In genomic region chr3:48635222-48636021, GRCh38 we compare ENCODE assay signal across 8 cellular contexts. TPM values are rescaled to one million over a fixed set of nuclear protein-coding genes. Genes with fewer than 3 reads are reported as not detected.
DNase-seq lines count a peak whose midpoint lies in the region; ATAC-seq, FAIRE-seq and TF ChIP-seq lines count a peak whose summit lies in the region.

A gene with protein sequence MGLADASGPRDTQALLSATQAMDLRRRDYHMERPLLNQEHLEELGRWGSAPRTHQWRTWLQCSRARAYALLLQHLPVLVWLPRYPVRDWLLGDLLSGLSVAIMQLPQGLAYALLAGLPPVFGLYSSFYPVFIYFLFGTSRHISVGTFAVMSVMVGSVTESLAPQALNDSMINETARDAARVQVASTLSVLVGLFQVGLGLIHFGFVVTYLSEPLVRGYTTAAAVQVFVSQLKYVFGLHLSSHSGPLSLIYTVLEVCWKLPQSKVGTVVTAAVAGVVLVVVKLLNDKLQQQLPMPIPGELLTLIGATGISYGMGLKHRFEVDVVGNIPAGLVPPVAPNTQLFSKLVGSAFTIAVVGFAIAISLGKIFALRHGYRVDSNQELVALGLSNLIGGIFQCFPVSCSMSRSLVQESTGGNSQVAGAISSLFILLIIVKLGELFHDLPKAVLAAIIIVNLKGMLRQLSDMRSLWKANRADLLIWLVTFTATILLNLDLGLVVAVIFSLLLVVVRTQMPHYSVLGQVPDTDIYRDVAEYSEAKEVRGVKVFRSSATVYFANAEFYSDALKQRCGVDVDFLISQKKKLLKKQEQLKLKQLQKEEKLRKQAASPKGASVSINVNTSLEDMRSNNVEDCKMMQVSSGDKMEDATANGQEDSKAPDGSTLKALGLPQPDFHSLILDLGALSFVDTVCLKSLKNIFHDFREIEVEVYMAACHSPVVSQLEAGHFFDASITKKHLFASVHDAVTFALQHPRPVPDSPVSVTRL (minus strand): TSS chr3:48635461. CDS start chr3:48635393, 68 bp downstream.

- H3K4me1 Mint-ChIP-seq in activated T-helper 2 cell treated with anti-CD3 and anti-CD28 coated beads, Interferon-gamma antibody, Interleukin-2, Interleukin-4, amounts not matched to agents 10 μg/mL and 5 μg/mL and 100 μg/mL, durations not matched to agents 14 hours and 24 hours and 36 hours (ENCODE audit: low read depth): peaks cover 21% of the 10 kb centered on the region
- H3K4me1 Mint-ChIP-seq in natural killer cell treated with Interleukin-12 subunit alpha and Interleukin-12 subunit beta and Interleukin-15 and Interleukin-18, amount 100 ng/mL, for 72 hours (ENCODE audit: low read depth in 2 of 2): peaks cover 7 to 9% of the 10 kb centered on the region in 2 donors

- H3K36me3 ChIP-seq in RWPE2 (ENCODE audit: low read depth): peaks cover 40% of the 10 kb centered on the region

- TF ChIP-seq POLR2A in H54 (IDR thresholded peaks at IDR 0.05; ENCODE audit: low read depth, low read length): peak; percentile 78

- no peaks in the 10 kb centered on the region for H3K27me3 ChIP-seq in RWPE2 (ENCODE audit: insufficient read depth, poor library complexity, severe bottlenecking)

- peak within 1 kb of the TSS; percentile 87 for H3K27ac Mint-ChIP-seq in activated T-helper 2 cell treated with anti-CD3 and anti-CD28 coated beads, Interferon-gamma antibody, Interleukin-2, Interleukin-4, amounts not matched to agents 10 μg/mL and 5 μg/mL and 100 μg/mL, durations not matched to agents 14 hours and 24 hours and 36 hours
- peak within 1 kb of the TSS in 1 of 2 donors; percentile 72 for H3K27ac Mint-ChIP-seq in natural killer cell treated with Interleukin-12 subunit alpha and Interleukin-12 subunit beta and Interleukin-15 and Interleukin-18, amount 100 ng/mL, for 72 hours

- peak within 1 kb of the TSS; percentile 81 for H3K4me3 ChIP-seq in RWPE2 (ENCODE audit: severe bottlenecking)

- DNase-seq in ELR (ENCODE audit: low read depth) (peak; percentile 96), H54 (ENCODE audit: insufficient read length, low spot score) (peak; percentile 99), LoVo (ENCODE audit: low spot score) (peak; percentile 93), RWPE2 (ENCODE audit: low spot score) (peak; percentile 96), fibroblast of peridontal ligament (ENCODE audit: extremely low read depth) (peak; percentile 90)
- peak; percentile 94 for DNase-seq in activated T-helper 2 cell treated with anti-CD3 and anti-CD28 coated beads, Interferon-gamma antibody, Interleukin-2, Interleukin-4, amounts not matched to agents 10 μg/mL and 5 μg/mL and 100 μg/mL, durations not matched to agents 14 hours and 24 hours and 36 hours (ENCODE audit: low spot score)
- DNase-seq in natural killer cell treated with Interleukin-12 subunit alpha and Interleukin-12 subunit beta and Interleukin-15 and Interleukin-18, amount 100 ng/mL, for 72 hours (ENCODE audit: low spot score): peak; percentile 99
- DNase-seq in stimulated activated naive CD8-positive, alpha-beta T cell treated with anti-CD3 and anti-CD28 coated beads, Interleukin-15, Interleukin-2, amounts not matched to agents 100 U/mL and 50 U/mL, for 24 hours: peak; percentile 97

- H3K36me3 Mint-ChIP-seq in activated T-helper 2 cell treated with anti-CD3 and anti-CD28 coated beads, Interferon-gamma antibody, Interleukin-2, Interleukin-4, amounts not matched to agents 10 μg/mL and 5 μg/mL and 100 μg/mL, durations not matched to agents 14 hours and 24 hours and 36 hours (ENCODE audit: low read depth): peaks cover 27% of the 10 kb centered on the region
- no peaks in the 10 kb centered on the region for H3K36me3 Mint-ChIP-seq in natural killer cell treated with Interleukin-12 subunit alpha and Interleukin-12 subunit beta and Interleukin-15 and Interleukin-18, amount 100 ng/mL, for 72 hours

- FAIRE-seq in H54 (lab: Jason Lieb, UNC): no peak

- TF ChIP-seq CTCF in RWPE2 (IDR thresholded peaks at IDR 0.05; ENCODE audit: poor library complexity, severe bottlenecking): peak; percentile 58

- H3K9me3 ChIP-seq in RWPE2 (ENCODE audit: severe bottlenecking): no peaks in the 10 kb centered on the region

- intact Hi-C loops in activated T-helper 2 cell treated with anti-CD3 and anti-CD28 coated beads, Interferon-gamma antibody, Interleukin-2, Interleukin-4, amounts not matched to agents 10 μg/mL and 5 μg/mL and 100 μg/mL, durations not matched to agents 14 hours and 24 hours and 36 hours (cut with micrococcal nuclease): loop anchor here (1.0 to 10.0 kb wide), 6 partner anchors 21 to 233 kb away; partner anchors contain the start of gene UQCRC1

- no peaks in the 10 kb centered on the region for H3K9me3 Mint-ChIP-seq in activated T-helper 2 cell treated with anti-CD3 and anti-CD28 coated beads, Interferon-gamma antibody, Interleukin-2, Interleukin-4, amounts not matched to agents 10 μg/mL and 5 μg/mL and 100 μg/mL, durations not matched to agents 14 hours and 24 hours and 36 hours
- no peaks in the 10 kb centered on the region for H3K9me3 Mint-ChIP-seq in natural killer cell treated with Interleukin-12 subunit alpha and Interleukin-12 subunit beta and Interleukin-15 and Interleukin-18, amount 100 ng/mL, for 72 hours

- peaks cover 10% of the 10 kb centered on the region for H3K4me1 ChIP-seq in RWPE2 (ENCODE audit: insufficient read depth, poor library complexity, severe bottlenecking)

- H3K27ac ChIP-seq in RWPE2 (ENCODE audit: poor library complexity, severe bottlenecking): peak within 1 kb of the TSS; percentile 73

- peak; percentile 93 for ATAC-seq in RWPE2 (ENCODE audit: low read depth)
- ATAC-seq in natural killer cell treated with Interleukin-12 subunit alpha and Interleukin-12 subunit beta and Interleukin-15 and Interleukin-18, amount 100 ng/mL, for 72 hours: peak; percentile 98
- peak; percentile 96 for ATAC-seq in stimulated activated naive CD8-positive, alpha-beta T cell treated with anti-CD3 and anti-CD28 coated beads, Interleukin-15, Interleukin-2, amounts not matched to agents 100 U/mL and 50 U/mL, for 24 hours

- H3K4me3 Mint-ChIP-seq in activated T-helper 2 cell treated with anti-CD3 and anti-CD28 coated beads, Interferon-gamma antibody, Interleukin-2, Interleukin-4, amounts not matched to agents 10 μg/mL and 5 μg/mL and 100 μg/mL, durations not matched to agents 14 hours and 24 hours and 36 hours (ENCODE audit: low read depth): peak within 1 kb of the TSS; percentile 92
- H3K4me3 Mint-ChIP-seq in natural killer cell treated with Interleukin-12 subunit alpha and Interleukin-12 subunit beta and Interleukin-15 and Interleukin-18, amount 100 ng/mL, for 72 hours: peak within 1 kb of the TSS; percentile 81

- no peaks in the 10 kb centered on the region for H3K27me3 Mint-ChIP-seq in activated T-helper 2 cell treated with anti-CD3 and anti-CD28 coated beads, Interferon-gamma antibody, Interleukin-2, Interleukin-4, amounts not matched to agents 10 μg/mL and 5 μg/mL and 100 μg/mL, durations not matched to agents 14 hours and 24 hours and 36 hours (ENCODE audit: low read depth)
- H3K27me3 Mint-ChIP-seq in natural killer cell treated with Interleukin-12 subunit alpha and Interleukin-12 subunit beta and Interleukin-15 and Interleukin-18, amount 100 ng/mL, for 72 hours: no peaks in the 10 kb centered on the region

RNA-seq across cellular contexts. Expression of the gene that starts here (rescaled TPM):
- 85.1 and 89.6 TPM in 2 replicates for total RNA-seq in activated T-helper 2 cell treated with anti-CD3 and anti-CD28 coated beads, Interferon-gamma antibody, Interleukin-2, Interleukin-4, amounts not matched to agents 10 μg/mL and 5 μg/mL and 100 μg/mL, durations not matched to agents 14 hours and 24 hours and 36 hours
- 10 to 100 TPM; 31.3 to 62.4 TPM for total RNA-seq in natural killer cell treated with Interleukin-12 subunit alpha and Interleukin-12 subunit beta and Interleukin-15 and Interleukin-18, amount 100 ng/mL, for 72 hours

Comparison
In these comparisons a context has a peak if more than half of its experiments do, and no peak if none do; other contexts are left out.
1. Peak in every context shown above with its lines: DNase-seq, ATAC-seq, H3K4me3 ChIP-seq and H3K27ac ChIP-seq.